ENCODE assay signal across 8 cellular contexts in the genomic region with DNA sequence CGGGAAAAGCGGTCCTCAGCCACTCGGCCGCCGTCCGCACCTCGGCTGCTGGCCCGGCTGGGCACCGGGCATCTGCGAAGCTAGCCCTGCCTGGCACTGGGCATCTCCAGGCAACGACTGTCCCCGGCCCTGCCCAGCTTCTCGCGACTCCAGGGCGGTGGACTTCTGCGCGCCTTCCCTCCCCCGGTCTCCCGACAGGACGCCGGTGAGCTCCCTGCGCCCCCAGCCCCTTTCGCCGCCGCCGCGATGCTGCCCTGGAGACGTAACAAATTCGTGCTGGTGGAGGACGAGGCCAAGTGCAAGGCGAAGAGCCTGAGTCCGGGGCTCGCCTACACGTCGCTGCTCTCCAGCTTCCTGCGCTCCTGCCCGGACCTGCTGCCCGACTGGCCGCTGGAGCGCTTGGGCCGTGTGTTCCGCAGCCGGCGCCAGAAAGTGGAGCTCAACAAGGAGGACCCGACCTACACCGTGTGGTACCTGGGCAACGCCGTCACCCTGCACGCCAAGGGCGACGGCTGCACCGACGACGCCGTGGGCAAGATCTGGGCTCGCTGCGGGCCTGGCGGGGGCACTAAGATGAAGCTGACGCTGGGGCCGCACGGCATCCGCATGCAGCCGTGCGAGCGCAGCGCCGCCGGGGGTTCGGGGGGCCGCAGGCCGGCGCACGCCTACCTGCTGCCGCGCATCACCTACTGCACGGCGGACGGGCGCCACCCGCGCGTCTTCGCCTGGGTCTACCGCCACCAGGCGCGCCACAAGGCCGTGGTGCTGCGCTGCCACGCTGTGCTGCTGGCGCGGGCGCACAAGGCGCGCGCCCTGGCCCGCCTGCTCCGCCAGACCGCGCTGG.
A peak's percentile ranks its signal among the peaks of the same experiment; 100 is the strongest.
DNase-seq lines count a peak whose midpoint lies in the region; ATAC-seq and TF ChIP-seq lines count a peak whose summit lies in the region.

No MANE protein-coding gene starts in this region.

- peak overlapping the region; percentile 16 to 57 (median 42); a peak in 18 of 20 replicates for H3K4me3 ChIP-seq in BLaER1 treated with 17β-estradiol and CSF1 and Interleukin-3, amounts not matched to agents 10 nM and 100 nM
- peak overlapping the region; percentile 26 for H3K4me3 ChIP-seq in fibroblast of mammary gland (ENCODE audit: control insufficient read depth, low read depth, low read length)
- H3K4me3 ChIP-seq in MM.1S (ENCODE audit: low read length) = no peak overlapping the region

- H3K9me3 Mint-ChIP-seq in nephron progenitor cell = no peaks in the 10 kb centered on the region

- peak overlapping the region in 4 of 11 experiments; percentile 9 to 56 (median 32); a peak in 4 of 22 replicates for H3K9ac ChIP-seq in BLaER1 treated with 17β-estradiol and CSF1 and Interleukin-3, amounts not matched to agents 10 nM and 100 nM
- no peak overlapping the region for H3K9ac ChIP-seq in MM.1S (ENCODE audit: low read length)

- peaks cover 46% of the 10 kb centered on the region for H3K27me3 Mint-ChIP-seq in nephron progenitor cell (ENCODE audit: low read depth, poor library complexity)

- no peaks in the 10 kb centered on the region for H3K79me2 ChIP-seq in MM.1S (ENCODE audit: low read length)

- H3K4me1 Mint-ChIP-seq in nephron progenitor cell = peaks cover 12% of the 10 kb centered on the region

- H3K36me3 ChIP-seq in BLaER1 treated with 17β-estradiol and CSF1 and Interleukin-3, amounts not matched to agents 10 nM and 100 nM = no peaks in the 10 kb centered on the region
- H3K36me3 ChIP-seq in MM.1S (replicated peaks; ENCODE audit: insufficient read depth, low read length) = no peaks in the 10 kb centered on the region

- no peak overlapping the region for H3K27ac Mint-ChIP-seq in nephron progenitor cell

- no peak for TF ChIP-seq CTCF in fibroblast of mammary gland (conservative IDR thresholded peaks at IDR 0.05; ENCODE audit: control insufficient read depth, insufficient read depth, low read depth, low read length)
- no peak for TF ChIP-seq CTCF in nephron progenitor cell (IDR thresholded peaks at IDR 0.05)
- TF ChIP-seq CTCF in MM.1S (IDR thresholded peaks at IDR 0.05; ENCODE audit: low read length) = no peak

- H3K9me2 ChIP-seq in MM.1S (replicated peaks; ENCODE audit: insufficient read depth, low read length) = no peaks in the 10 kb centered on the region

- DNase-seq in NCI-H2171 treated with DMSO at 0.1 percent for 48 hours (lab: John Stamatoyannopoulos, UW) = peak; percentile 51
- DNase-seq in fibroblast of mammary gland (ENCODE audit: low read depth) = peak; percentile 26
- peak; percentile 38 for DNase-seq in nephron progenitor cell
- DNase-seq in DMS153 treated with DMSO at 0.1 percent for 48 hours (lab: John Stamatoyannopoulos, UW; ENCODE audit: unreplicated experiment) = no peak
- DNase-seq in MM.1S = no peak

- no peak overlapping the region for H3K27ac ChIP-seq in BLaER1 treated with 17β-estradiol and CSF1 and Interleukin-3, amounts not matched to agents 10 nM and 100 nM
- H3K27ac ChIP-seq in MM.1S (ENCODE audit: low read length) = no peak overlapping the region

- no peak for ATAC-seq in HG03139 (IDR thresholded peaks at IDR 0.05; ENCODE audit: unreplicated experiment)
- ATAC-seq in HG02610 (IDR thresholded peaks at IDR 0.05; ENCODE audit: unreplicated experiment) = no peak

- H3K9me3 ChIP-seq in BLaER1 treated with 17β-estradiol and CSF1 and Interleukin-3, amounts not matched to agents 10 nM and 100 nM (replicated peaks in 1 of 11) = no peaks in the 10 kb centered on the region
- no peaks in the 10 kb centered on the region for H3K9me3 ChIP-seq in MM.1S (replicated peaks; ENCODE audit: insufficient read depth, low read length)

- H3K4me2 ChIP-seq in BLaER1 treated with 17β-estradiol and CSF1 and Interleukin-3, amounts not matched to agents 10 nM and 100 nM = peak overlapping the region; percentile 59 to 85 (median 78)
- no peak overlapping the region for H3K4me2 ChIP-seq in MM.1S (ENCODE audit: low read depth, low read length)

- no peak overlapping the region for H2AFZ ChIP-seq in MM.1S (ENCODE audit: low read length)

- H3K4me3 Mint-ChIP-seq in nephron progenitor cell = peak overlapping the region; percentile 81

- H3K4me1 ChIP-seq in BLaER1 treated with 17β-estradiol and CSF1 and Interleukin-3, amounts not matched to agents 10 nM and 100 nM = peaks cover 32 to 43% (median 36%) of the 10 kb centered on the region in 10 experiments
- no peaks in the 10 kb centered on the region for H3K4me1 ChIP-seq in MM.1S (ENCODE audit: low read length)

- peaks cover 42 to 73% (median 51%) of the 10 kb centered on the region in 11 experiments for H3K27me3 ChIP-seq in BLaER1 treated with 17β-estradiol and CSF1 and Interleukin-3, amounts not matched to agents 10 nM and 100 nM
- peaks cover 90% of the 10 kb centered on the region for H3K27me3 ChIP-seq in MM.1S (replicated peaks; ENCODE audit: insufficient read depth, low read length)

- H4K20me1 ChIP-seq in BLaER1 treated with 17β-estradiol and CSF1 and Interleukin-3, amounts not matched to agents 10 nM and 100 nM = peaks cover 0 to 60% (median 34%) of the 10 kb centered on the region in 11 experiments; a peak in 16 of 22 replicates
- H4K20me1 ChIP-seq in MM.1S (ENCODE audit: insufficient read depth, low read length) = no peaks in the 10 kb centered on the region

- no peaks in the 10 kb centered on the region for H3K36me3 Mint-ChIP-seq in nephron progenitor cell (ENCODE audit: low read depth)

- H3F3A ChIP-seq in MM.1S (ENCODE audit: insufficient read depth, low read length) = no peaks in the 10 kb centered on the region

Comparison
In these comparisons a context has a peak if more than half of its experiments do, and no peak if none do; other contexts are left out.
1. DNase-seq: peak in NCI-H2171 treated with DMSO at 0.1 percent for 48 hours (single experiment), fibroblast of mammary gland (single experiment) and nephron progenitor cell (single experiment); none in DMS153 treated with DMSO at 0.1 percent for 48 hours (single experiment) and MM.1S (single experiment).